In genomic region chr11:62565100-62565802, GRCh38 we compare ENCODE assay signal across 16 cellular contexts. TPM values are rescaled to one million over a fixed set of nuclear protein-coding genes. Genes with fewer than 3 reads are reported as not detected.
DNase-seq lines count a peak whose midpoint lies in the region; ATAC-seq and TF ChIP-seq lines count a peak whose summit lies in the region.
"Had no signal": no experiment of that assay in that cellular context is flagged by ENCODE, and none has a peak within 500 bp of the region (broad histone marks: within the 10 kb centered on the region; RNA-seq: fewer than 3 reads in every experiment).

No MANE protein-coding gene starts in this region.

- TF ChIP-seq CTCF in hepatocyte (IDR thresholded peaks at IDR 0.05; ENCODE audit: poor library complexity) (no peak), adrenal gland (IDR thresholded peaks at IDR 0.05) (no peak)

- H3K9me3 ChIP-seq in hepatocyte (ENCODE audit: low read depth): no peaks in the 10 kb centered on the region
- H3K9me3 ChIP-seq in adrenal gland (replicated peaks in 1 of 3): no peaks in the 10 kb centered on the region
- H3K9me3 ChIP-seq: BE2C, ovary had no signal

- H2AFZ ChIP-seq in hepatocyte: no peak overlapping the region

- H3K27me3 ChIP-seq in hepatocyte (no peaks in the 10 kb centered on the region), adrenal gland (no peaks in the 10 kb centered on the region)
- H3K27me3 ChIP-seq: BE2C, ovary had no signal

- H3K4me1 ChIP-seq in hepatocyte (ENCODE audit: insufficient read depth): peaks cover 6% of the 10 kb centered on the region
- peaks cover 4 to 16% of the 10 kb centered on the region in 2 donors for H3K4me1 ChIP-seq in adrenal gland (replicated peaks in 1 of 2)

- peaks cover 64% of the 10 kb centered on the region for H3K79me2 ChIP-seq in hepatocyte

- H4K20me1 ChIP-seq in hepatocyte (ENCODE audit: insufficient read depth, poor library complexity, severe bottlenecking): peaks cover 20% of the 10 kb centered on the region

- peak; percentile 5 for DNase-seq in left ventricle myocardium superior
- no peak for DNase-seq in Right ventricle myocardium superior
- DNase-seq in hepatocyte (ENCODE audit: low spot score): no peak
- no peak for DNase-seq in NCI-H1694 (lab: John Stamatoyannopoulos, UW)
- no peak for DNase-seq in adrenal gland
- no peak for DNase-seq in activated CD8-positive, alpha-beta memory T cell treated with anti-CD3 and anti-CD28 coated beads, Interleukin-2, amount 50 U/mL, for 48 hours
- DNase-seq: activated gamma-delta T cell treated with Interleukin-2 at 50 U/mL for 16 hours, BE2C, cerebellar nuclear complex, EL, hippocampal formation, NCI-H2081 treated with DMSO at 0.1 percent for 48 hours had no signal

- TF ChIP-seq POLR2A in adrenal gland (IDR thresholded peaks at IDR 0.05): no peak

- no peak overlapping the region for H3K4me3 ChIP-seq in hepatocyte
- H3K4me3 ChIP-seq in adrenal gland: no peak overlapping the region
- H3K4me3 ChIP-seq: ovary had no signal

- H3K4me2 ChIP-seq in hepatocyte: peak overlapping the region; percentile 4

- no peaks in the 10 kb centered on the region for H3K9me2 ChIP-seq in hepatocyte (replicated peaks; ENCODE audit: insufficient read depth)

- H3K27ac ChIP-seq in hepatocyte (peak overlapping the region; percentile 65), adrenal gland (no peak overlapping the region)
- H3K27ac ChIP-seq: ovary had no signal

- intact Hi-C loops in left ventricle myocardium superior (cut with micrococcal nuclease) (no loop called here), Right ventricle myocardium superior (cut with DNase I) (no loop called here), adrenal gland (cut with DNase I) (no loop called here)

- 80% methylated on average over 5 of the region's 5 CpGs for WGBS in hepatocyte (ENCODE audit: low lambda C conversion rate, missing lambda C conversion rate)
- WGBS in adrenal gland, 4 donors: 63 to 70% (median 69%) methylated on average over 5 of the region's 5 CpGs

- H3K36me3 ChIP-seq in hepatocyte (replicated peaks; ENCODE audit: insufficient read depth, low read depth): no peaks in the 10 kb centered on the region
- peaks cover 0 to 91% of the 10 kb centered on the region in 2 donors for H3K36me3 ChIP-seq in adrenal gland (replicated peaks in 1 of 2)
- H3K36me3 ChIP-seq: ovary had no signal

- ATAC-seq in left ventricle myocardium superior: no peak
- ATAC-seq in Right ventricle myocardium superior (ENCODE audit: poor library complexity): no peak
- ATAC-seq: activated CD4-positive, CD25-positive, alpha-beta regulatory T cell treated with anti-CD3 and anti-CD28 coated beads, Interleukin-2, amount 50 U/mL, for 24 hours; esophagus mucosa; SK-N-SH treated with all-trans-retinoic acid at 6 μM for 48 hours had no signal

RNA-seq across cellular contexts. Expression of gene EEF1G, which starts 8.4 kb away (rescaled TPM):
- total RNA-seq in left ventricle myocardium superior (804 TPM), Right ventricle myocardium superior (794 TPM), hepatocyte (1,612 and 1,634 TPM in 2 replicates), adrenal gland (1,000 to 10,000 TPM in 6 of 8 donors, 100 to 1,000 TPM in 2; 943 to 1,585 (median 1,183) TPM)
- polyA plus RNA-seq in hepatocyte (501 and 526 TPM in 2 replicates), adrenal gland (1,000 to 10,000 TPM in 1 of 3 donors, 100 to 1,000 TPM in 2; 646 to 1,257 (median 934) TPM)

RNA-seq across cellular contexts. Expression of gene AHNAK, which starts 18.6 kb away (rescaled TPM):
- total RNA-seq in left ventricle myocardium superior (354 TPM), Right ventricle myocardium superior (318 TPM), hepatocyte (218 and 237 TPM in 2 replicates), adrenal gland (100 to 1,000 TPM; 121 to 307 (median 204) TPM)
- polyA plus RNA-seq in hepatocyte (38.0 and 47.6 TPM in 2 replicates), adrenal gland (10 to 100 TPM; 32.0 to 35.4 (median 32.7) TPM)

RNA-seq across cellular contexts. Expression of gene TUT1, which starts 26.1 kb away (rescaled TPM):
- total RNA-seq in left ventricle myocardium superior (12.3 TPM), Right ventricle myocardium superior (14.7 TPM), hepatocyte (6.7 and 11.7 TPM in 2 replicates), adrenal gland (10 to 100 TPM in 7 of 8 donors, 1 to 10 TPM in 1; 7.0 to 32.4 (median 15.5) TPM)
- polyA plus RNA-seq in hepatocyte (14.2 and 16.5 TPM in 2 replicates), adrenal gland (10 to 100 TPM in 2 of 3 donors, 1 to 10 TPM in 1; 9.4 to 67.6 (median 34.0) TPM)

RNA-seq across cellular contexts. Expression of gene MTA2, which starts 36.4 kb away (rescaled TPM):
- total RNA-seq in left ventricle myocardium superior: 33.1 TPM
- 28.2 TPM for total RNA-seq in Right ventricle myocardium superior
- total RNA-seq in hepatocyte: 46.8 and 53.1 TPM in 2 replicates
- 17.1 and 25.6 TPM in 2 replicates for polyA plus RNA-seq in hepatocyte
- 10 to 100 TPM; 66.9 to 97.3 (median 74.3) TPM for total RNA-seq in adrenal gland
- polyA plus RNA-seq in adrenal gland: 10 to 100 TPM; 66.5 to 82.4 (median 73.5) TPM

RNA-seq across cellular contexts. Expression of gene EML3, which starts 47.3 kb away (rescaled TPM):
- total RNA-seq in left ventricle myocardium superior: 12.9 TPM
- total RNA-seq in Right ventricle myocardium superior: 13.1 TPM
- total RNA-seq in hepatocyte: 18.3 and 21.6 TPM in 2 replicates
- polyA plus RNA-seq in hepatocyte: 22.6 and 51.0 TPM in 2 replicates
- total RNA-seq in adrenal gland: 10 to 100 TPM; 14.2 to 97.9 (median 36.3) TPM
- 100 to 1,000 TPM in 2 of 3 donors, 1 to 10 TPM in 1; 9.7 to 198 (median 139) TPM for polyA plus RNA-seq in adrenal gland
